In genomic region chr22:43425976-43426785, GRCh38 we compare ENCODE assay signal across 1 cellular context.
TF ChIP-seq lines count a peak whose summit lies in the region.

No MANE protein-coding gene starts in this region.

TF ChIP-seq in H1, 55 proteins besides CTCF, POLR2A, EP300 and RAD21:
- no peak for TF ChIP-seq JUND (IDR thresholded peaks at IDR 0.05; ENCODE audit: low read length)
- no peak for TF ChIP-seq GABPA (IDR thresholded peaks at IDR 0.05; ENCODE audit: borderline replicate concordance, insufficient read depth, low read length)
- TF ChIP-seq SP2 (IDR thresholded peaks at IDR 0.05; ENCODE audit: low read length) = no peak
- TF ChIP-seq MAX (IDR thresholded peaks at IDR 0.05) = no peak
- TF ChIP-seq POLR2AphosphoS5 (IDR thresholded peaks at IDR 0.05; ENCODE audit: low read depth, low read length) = no peak
- TF ChIP-seq ASH2L (IDR thresholded peaks at IDR 0.05; ENCODE audit: low read length) = no peak
- no peak for TF ChIP-seq FOSL1 (IDR thresholded peaks at IDR 0.05; ENCODE audit: insufficient read depth, low read depth, low read length)
- TF ChIP-seq BRCA1 (IDR thresholded peaks at IDR 0.05; ENCODE audit: low read depth, low read length) = no peak
- TF ChIP-seq TEAD4 (IDR thresholded peaks at IDR 0.05; ENCODE audit: low read depth, low read length) = no peak
- no peak for TF ChIP-seq YY1 (IDR thresholded peaks at IDR 0.05; ENCODE audit: low read depth, low read length)
- TF ChIP-seq, protein P1, sequence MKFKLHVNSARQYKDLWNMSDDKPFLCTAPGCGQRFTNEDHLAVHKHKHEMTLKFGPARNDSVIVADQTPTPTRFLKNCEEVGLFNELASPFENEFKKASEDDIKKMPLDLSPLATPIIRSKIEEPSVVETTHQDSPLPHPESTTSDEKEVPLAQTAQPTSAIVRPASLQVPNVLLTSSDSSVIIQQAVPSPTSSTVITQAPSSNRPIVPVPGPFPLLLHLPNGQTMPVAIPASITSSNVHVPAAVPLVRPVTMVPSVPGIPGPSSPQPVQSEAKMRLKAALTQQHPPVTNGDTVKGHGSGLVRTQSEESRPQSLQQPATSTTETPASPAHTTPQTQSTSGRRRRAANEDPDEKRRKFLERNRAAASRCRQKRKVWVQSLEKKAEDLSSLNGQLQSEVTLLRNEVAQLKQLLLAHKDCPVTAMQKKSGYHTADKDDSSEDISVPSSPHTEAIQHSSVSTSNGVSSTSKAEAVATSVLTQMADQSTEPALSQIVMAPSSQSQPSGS (IDR thresholded peaks at IDR 0.05; ENCODE audit: low read length) = no peak
- no peak for TF ChIP-seq SP4 (IDR thresholded peaks at IDR 0.05; ENCODE audit: low read length)
- no peak for TF ChIP-seq CHD1 (IDR thresholded peaks at IDR 0.05; ENCODE audit: low read depth, low read length)
- TF ChIP-seq HDAC6 (IDR thresholded peaks at IDR 0.05; ENCODE audit: low read depth, low read length) = no peak
- TF ChIP-seq CHD2 (IDR thresholded peaks at IDR 0.05; ENCODE audit: low read length) = no peak
- no peak for TF ChIP-seq KDM4A (IDR thresholded peaks at IDR 0.05; ENCODE audit: low read depth, low read length, severe bottlenecking)
- TF ChIP-seq POU5F1 (IDR thresholded peaks at IDR 0.05; ENCODE audit: low read depth, low read length) = no peak
